8 cellular contexts compared by ENCODE assay signal in the genomic region with DNA sequence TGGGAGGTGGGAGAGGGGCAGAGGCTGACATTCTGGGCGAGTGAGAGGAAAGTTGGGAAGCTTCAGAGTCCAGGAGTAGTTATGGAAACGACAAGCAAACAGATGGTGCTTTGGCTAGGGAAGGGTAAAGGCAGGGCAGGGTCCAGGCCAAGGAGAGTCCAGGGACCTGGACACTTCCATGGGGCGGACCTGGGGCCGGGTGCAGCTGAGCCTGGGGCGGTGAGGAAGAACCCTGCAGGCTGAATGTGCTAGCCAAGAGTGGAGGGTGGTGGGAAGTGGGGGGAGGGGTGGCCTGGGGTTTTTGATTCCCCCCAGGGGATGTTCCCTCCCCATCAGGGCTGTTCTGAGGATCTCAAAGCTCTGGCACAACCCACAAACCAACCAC. TPM values are rescaled to one million over a fixed set of nuclear protein-coding genes. Genes with fewer than 3 reads are reported as not detected.
DNase-seq lines count a peak whose midpoint lies in the region; ATAC-seq and TF ChIP-seq lines count a peak whose summit lies in the region.

No MANE protein-coding gene starts in this region.

- H3K27me3 Mint-ChIP-seq in GM23338 (ENCODE audit: insufficient read depth, low read depth, poor library complexity) = peaks cover 34% of the 10 kb centered on the region
- no peaks in the 10 kb centered on the region for H3K27me3 Mint-ChIP-seq in activated CD4-positive, alpha-beta memory T cell treated with anti-CD3 and anti-CD28 coated beads, Interleukin-2, amount 10 ng/mL, durations not matched to agents 7 days and 5 days

- H3K79me2 ChIP-seq in GM23338 (replicated peaks; ENCODE audit: insufficient read depth) (no peaks in the 10 kb centered on the region), smooth muscle cell (ENCODE audit: low read depth) (peaks cover 68% of the 10 kb centered on the region)

- 3% methylated on average over 5 of the region's 5 CpGs for WGBS in right cardiac atrium
- 37% methylated on average over 4 of the region's 5 CpGs for whole genome bisulfite sequencing in smooth muscle cell (ENCODE audit: low lambda C conversion rate)

- H3K4me1 Mint-ChIP-seq in GM23338 = peaks cover 46% of the 10 kb centered on the region
- peaks cover 60% of the 10 kb centered on the region for H3K4me1 Mint-ChIP-seq in activated CD4-positive, alpha-beta memory T cell treated with anti-CD3 and anti-CD28 coated beads, Interleukin-2, amount 10 ng/mL, durations not matched to agents 7 days and 5 days

- H2AFZ ChIP-seq in GM23338 (no peak overlapping the region), smooth muscle cell (ENCODE audit: low read depth) (no peak overlapping the region)

- H3K4me1 ChIP-seq in GM23338 (ENCODE audit: insufficient read depth) (peaks cover 26% of the 10 kb centered on the region), right cardiac atrium (ENCODE audit: control insufficient read depth, insufficient read depth, low read length) (peaks cover 12% of the 10 kb centered on the region), smooth muscle cell (ENCODE audit: low read depth) (peaks cover 30% of the 10 kb centered on the region)

- H3F3A ChIP-seq in GM23338 (replicated peaks; ENCODE audit: low read depth) (peaks cover 5% of the 10 kb centered on the region; the same call in 1 of the 2 replicates), smooth muscle cell (ENCODE audit: low read depth) (peaks cover 4% of the 10 kb centered on the region)

- H3K4me3 ChIP-seq in GM23338 (peak overlapping the region; percentile 87; the same call in 1 of the 2 replicates), right cardiac atrium (ENCODE audit: low read length) (peak overlapping the region; percentile 86), smooth muscle cell (peak overlapping the region; percentile 99)

- no peaks in the 10 kb centered on the region for H3K9me2 ChIP-seq in GM23338 (ENCODE audit: insufficient read depth)

- peak overlapping the region; percentile 64; the same call in 2 of the 3 replicates for H3K4me3 Mint-ChIP-seq in GM23338
- peak overlapping the region; percentile 88 for H3K4me3 Mint-ChIP-seq in activated CD4-positive, alpha-beta memory T cell treated with anti-CD3 and anti-CD28 coated beads, Interleukin-2, amount 10 ng/mL, durations not matched to agents 7 days and 5 days

- no peaks in the 10 kb centered on the region for H3K9me3 ChIP-seq in right cardiac atrium (ENCODE audit: control insufficient read depth, low read length)
- H3K9me3 ChIP-seq in smooth muscle cell (replicated peaks; ENCODE audit: low read depth) = no peaks in the 10 kb centered on the region

- no peak for DNase-seq in GM23338 (ENCODE audit: low spot score)
- DNase-seq in activated CD4-positive, alpha-beta memory T cell treated with anti-CD3 and anti-CD28 coated beads, Interleukin-2, amount 10 ng/mL, durations not matched to agents 7 days and 5 days = no peak
- DNase-seq in right cardiac atrium = peak in 2 of 3 donors; percentile 81 to 84
- DNase-seq in smooth muscle cell (lab: John Stamatoyannopoulos, UW; ENCODE audit: unreplicated experiment) = no peak
- DNase-seq in stimulated activated CD4-positive, alpha-beta T cell treated with anti-CD3 and anti-CD28 coated beads, Interleukin-2, amount 100 ng/mL, for 24 hours = no peak
- DNase-seq in NCI-H345 (lab: John Stamatoyannopoulos, UW) = no peak

- H3K9ac ChIP-seq in smooth muscle cell (ENCODE audit: low read depth) = peak overlapping the region; percentile 78

- ATAC-seq in GM23338 (no peak), right cardiac atrium (peak; percentile 18 to 24), GM21447 (IDR thresholded peaks at IDR 0.05; ENCODE audit: unreplicated experiment) (no peak), HG03175 (IDR thresholded peaks at IDR 0.05; ENCODE audit: unreplicated experiment) (no peak)

- H3K36me3 ChIP-seq in GM23338 (ENCODE audit: insufficient read depth) = no peaks in the 10 kb centered on the region
- no peaks in the 10 kb centered on the region for H3K36me3 ChIP-seq in smooth muscle cell (ENCODE audit: low read depth)

- peak overlapping the region; percentile 94 for H3K4me2 ChIP-seq in GM23338
- H3K4me2 ChIP-seq in smooth muscle cell = peak overlapping the region; percentile 98

- H4K20me1 ChIP-seq in GM23338 (replicated peaks; ENCODE audit: insufficient read depth) (no peaks in the 10 kb centered on the region), smooth muscle cell (ENCODE audit: low read depth) (peaks cover 71% of the 10 kb centered on the region)

- TF ChIP-seq CTCF in GM23338 (conservative IDR thresholded peaks at IDR 0.05; ENCODE audit: low read depth in 2 of 2) = no peak
- no peak for TF ChIP-seq CTCF in smooth muscle cell (IDR thresholded peaks at IDR 0.05; ENCODE audit: borderline replicate concordance, insufficient read depth, poor library complexity, severe bottlenecking)

- CTCF ChIA-PET in activated CD4-positive, alpha-beta memory T cell treated with anti-CD3 and anti-CD28 coated beads, Interleukin-2, amount 10 ng/mL, durations not matched to agents 7 days and 5 days (lab: Charles Lee) = interaction anchor here (0.7 to 5.7 kb wide), 4 partner anchors 8 to 31 kb away, joined by 4 to 58 read pairs (median 21); no protein-coding TSS in a partner anchor

- peaks cover 12% of the 10 kb centered on the region for H3K36me3 Mint-ChIP-seq in GM23338 (ENCODE audit: low read depth)
- H3K36me3 Mint-ChIP-seq in activated CD4-positive, alpha-beta memory T cell treated with anti-CD3 and anti-CD28 coated beads, Interleukin-2, amount 10 ng/mL, durations not matched to agents 7 days and 5 days (ENCODE audit: low read depth) = peaks cover 65% of the 10 kb centered on the region

- intact Hi-C loops in right cardiac atrium (cut with DNase I) = no loop called here

- H3K27ac Mint-ChIP-seq in GM23338 = no peak overlapping the region
- peak overlapping the region; percentile 81 for H3K27ac Mint-ChIP-seq in activated CD4-positive, alpha-beta memory T cell treated with anti-CD3 and anti-CD28 coated beads, Interleukin-2, amount 10 ng/mL, durations not matched to agents 7 days and 5 days

- H3K27ac ChIP-seq in GM23338 (ENCODE audit: low read depth) (no peak overlapping the region), right cardiac atrium (ENCODE audit: low read length) (peak overlapping the region; percentile 73), smooth muscle cell (ENCODE audit: low read depth) (peak overlapping the region; percentile 23)

- H3K27me3 ChIP-seq in GM23338 (ENCODE audit: insufficient read depth) (peaks cover 30% of the 10 kb centered on the region), right cardiac atrium (ENCODE audit: control insufficient read depth, insufficient read depth) (no peaks in the 10 kb centered on the region), smooth muscle cell (ENCODE audit: low read depth) (no peaks in the 10 kb centered on the region)

- H3K9me3 Mint-ChIP-seq in GM23338 = no peaks in the 10 kb centered on the region
- H3K9me3 Mint-ChIP-seq in activated CD4-positive, alpha-beta memory T cell treated with anti-CD3 and anti-CD28 coated beads, Interleukin-2, amount 10 ng/mL, durations not matched to agents 7 days and 5 days = no peaks in the 10 kb centered on the region

- POLR2A ChIA-PET in activated CD4-positive, alpha-beta memory T cell treated with anti-CD3 and anti-CD28 coated beads, Interleukin-2, amount 10 ng/mL, durations not matched to agents 7 days and 5 days (lab: Charles Lee) = interaction anchor here (1.0 to 2.4 kb wide), 5 partner anchors 8 to 44 kb away, joined by 3 to 13 read pairs (median 4); no protein-coding TSS in a partner anchor

RNA-seq across cellular contexts. Expression of a gene that starts 2.6 kb away (rescaled TPM):
- total RNA-seq in GM23338 (2014; rRNA removed; shearing (Covaris generic)) = 10.1 and 10.5 TPM in 2 replicates
- polyA plus RNA-seq in GM23338 (2016; fragmentation: Nextera tagmentation; extraction: Ambion mirVana) = 1.9 and 2.1 TPM in 2 replicates
- total RNA-seq in activated CD4-positive, alpha-beta memory T cell treated with anti-CD3 and anti-CD28 coated beads, Interleukin-2, amount 10 ng/mL, durations not matched to agents 7 days and 5 days = 100 to 1,000 TPM; 136 to 137 TPM
- total RNA-seq in right cardiac atrium = 10 to 100 TPM; 33.2 to 40.7 (median 36.1) TPM
- 26.5 TPM for polyA plus RNA-seq in right cardiac atrium
- total RNA-seq in smooth muscle cell = 20.8 and 21.8 TPM in 2 replicates
- 6.7 and 10.2 TPM in 2 replicates for polyA plus RNA-seq in smooth muscle cell

RNA-seq across cellular contexts. Expression of a gene that starts 17.9 kb away (rescaled TPM):
- 1.3 and 4.7 TPM in 2 replicates for total RNA-seq in GM23338 (2014; rRNA removed; shearing (Covaris generic))
- polyA plus RNA-seq in GM23338 (2016; fragmentation: Nextera tagmentation; extraction: Ambion mirVana) (0.70 and 0.97 TPM in 2 replicates), right cardiac atrium (3.3 TPM), smooth muscle cell (13.7 and 21.1 TPM in 2 replicates)
- 1 to 10 TPM in 1 of 2 experiments, under 1 TPM in 1; 0.68 to 1.3 TPM for total RNA-seq in activated CD4-positive, alpha-beta memory T cell treated with anti-CD3 and anti-CD28 coated beads, Interleukin-2, amount 10 ng/mL, durations not matched to agents 7 days and 5 days
- total RNA-seq in right cardiac atrium (1 to 10 TPM; 2.4 to 4.0 (median 3.5) TPM), smooth muscle cell (6.3 and 39.1 TPM in 2 replicates)

RNA-seq across cellular contexts. Expression of a gene that starts 18.0 kb away (rescaled TPM):
- not detected in 2 replicates for total RNA-seq in GM23338 (2014; rRNA removed; shearing (Covaris generic))
- polyA plus RNA-seq in GM23338 (2016; fragmentation: Nextera tagmentation; extraction: Ambion mirVana) (0.19 TPM in 1 of 2 replicates, not detected in the other), right cardiac atrium (156 TPM), smooth muscle cell (1.4 and 2.1 TPM in 2 replicates)
- total RNA-seq in activated CD4-positive, alpha-beta memory T cell treated with anti-CD3 and anti-CD28 coated beads, Interleukin-2, amount 10 ng/mL, durations not matched to agents 7 days and 5 days = under 1 TPM in 1 of 2 experiments, not detected in 1; 0.30 TPM
- total RNA-seq in right cardiac atrium (100 to 1,000 TPM; 127 to 150 (median 133) TPM), smooth muscle cell (0.99 TPM in 1 of 2 replicates, not detected in the other)

RNA-seq across cellular contexts. Expression of a gene that starts 52.7 kb away (rescaled TPM):
- 11.4 and 15.9 TPM in 2 replicates for total RNA-seq in GM23338 (2014; rRNA removed; shearing (Covaris generic))
- 12.0 and 13.2 TPM in 2 replicates for polyA plus RNA-seq in GM23338 (2016; fragmentation: Nextera tagmentation; extraction: Ambion mirVana)
- total RNA-seq in activated CD4-positive, alpha-beta memory T cell treated with anti-CD3 and anti-CD28 coated beads, Interleukin-2, amount 10 ng/mL, durations not matched to agents 7 days and 5 days = 10 to 100 TPM; 19.6 to 23.4 TPM
- total RNA-seq in right cardiac atrium = 100 to 1,000 TPM; 167 to 219 (median 182) TPM
- polyA plus RNA-seq in right cardiac atrium = 149 TPM
- total RNA-seq in smooth muscle cell = 21.7 and 28.2 TPM in 2 replicates
- polyA plus RNA-seq in smooth muscle cell = 34.3 and 36.5 TPM in 2 replicates

RNA-seq across cellular contexts. Expression of a gene that starts 53.6 kb away (rescaled TPM):
- 27.9 and 34.3 TPM in 2 replicates for total RNA-seq in GM23338 (2014; rRNA removed; shearing (Covaris generic))
- polyA plus RNA-seq in GM23338 (2016; fragmentation: Nextera tagmentation; extraction: Ambion mirVana) (21.2 and 22.4 TPM in 2 replicates), right cardiac atrium (24.8 TPM), smooth muscle cell (18,306 and 25,649 TPM in 2 replicates)
- under 1 TPM; 0.50 to 0.55 TPM for total RNA-seq in activated CD4-positive, alpha-beta memory T cell treated with anti-CD3 and anti-CD28 coated beads, Interleukin-2, amount 10 ng/mL, durations not matched to agents 7 days and 5 days
- total RNA-seq in right cardiac atrium (100 to 1,000 TPM in 1 of 4 donors, 10 to 100 TPM in 3; 58.4 to 138 (median 74.3) TPM), smooth muscle cell (3,848 and 4,141 TPM in 2 replicates)

Comparison
In these comparisons a context has a peak if more than half of its experiments do, and no peak if none do; other contexts are left out.
1. ATAC-seq: peak in right cardiac atrium (2 of 2); none in GM23338 (single experiment), GM21447 (single experiment) and HG03175 (single experiment).
2. DNase-seq: peak in right cardiac atrium (2 of 3); none in GM23338 (single experiment), activated CD4-positive, alpha-beta memory T cell treated with anti-CD3 and anti-CD28 coated beads, Interleukin-2, amount 10 ng/mL, durations not matched to agents 7 days and 5 days (single experiment), smooth muscle cell (single experiment), stimulated activated CD4-positive, alpha-beta T cell treated with anti-CD3 and anti-CD28 coated beads, Interleukin-2, amount 100 ng/mL, for 24 hours (0 of 2) and NCI-H345 (single experiment).
3. RNA of a gene that starts 18.0 kb away (total RNA-seq): 127 to 150 TPM in right cardiac atrium; 0.30 TPM in activated CD4-positive, alpha-beta memory T cell treated with anti-CD3 and anti-CD28 coated beads, Interleukin-2, amount 10 ng/mL, durations not matched to agents 7 days and 5 days, not detected in GM23338 and 0.99 TPM in smooth muscle cell; every median in the first group is over 10 times any median in the second.
4. Peak in every context shown above with its lines, with median percentiles within 50 percentile points of each other: H3K4me3 ChIP-seq.